In genomic region chr6:167708501-167709094, GRCh38 we compare ENCODE assay signal across 25 cellular contexts.
"Had no signal": no experiment of that assay in that cellular context is flagged by ENCODE, and none has a peak within 500 bp of the region (broad histone marks: within the 10 kb centered on the region; RNA-seq: fewer than 3 reads in every experiment).

No MANE protein-coding gene starts in this region.

- H3K27ac Mint-ChIP-seq: activated naive CD4-positive, alpha-beta T cell treated with anti-CD3 and anti-CD28 coated beads, Interleukin-2, amount 10 ng/mL, durations not matched to agents 7 days and 5 days; activated naive CD8-positive, alpha-beta T cell treated with anti-CD3 and anti-CD28 coated beads, Interleukin-2, amount 10 ng/mL, durations not matched to agents 7 days and 5 days; stimulated activated effector memory CD8-positive, alpha-beta T cell treated with anti-CD3 and anti-CD28 coated beads, Interleukin-12 subunit alpha, Interleukin-12 subunit beta, amount 100 ng/mL, for 72 hours; stimulated activated naive CD8-positive, alpha-beta T cell treated with anti-CD3 and anti-CD28 coated beads, Interleukin-15, amount 100 ng/mL, for 72 hours; T-helper 2 cell treated with Interferon-gamma antibody and Interleukin-4, amounts not matched to agents 5 μg/mL and 100 μg/mL, for 36 hours had no signal

- H3K36me3 Mint-ChIP-seq: activated naive CD4-positive, alpha-beta T cell treated with anti-CD3 and anti-CD28 coated beads, Interleukin-2, amount 10 ng/mL, durations not matched to agents 7 days and 5 days; activated naive CD8-positive, alpha-beta T cell treated with anti-CD3 and anti-CD28 coated beads, Interleukin-2, amount 10 ng/mL, durations not matched to agents 7 days and 5 days; brain; naive thymus-derived CD4-positive, alpha-beta T cell; stimulated activated effector memory CD8-positive, alpha-beta T cell treated with anti-CD3 and anti-CD28 coated beads, Interleukin-12 subunit alpha, Interleukin-12 subunit beta, amount 100 ng/mL, for 72 hours had no signal

- H3K9me3 Mint-ChIP-seq: activated naive CD4-positive, alpha-beta T cell treated with anti-CD3 and anti-CD28 coated beads, Interleukin-2, amount 10 ng/mL, durations not matched to agents 7 days and 5 days; activated naive CD8-positive, alpha-beta T cell treated with anti-CD3 and anti-CD28 coated beads, Interleukin-2, amount 10 ng/mL, durations not matched to agents 7 days and 5 days; stimulated activated naive CD8-positive, alpha-beta T cell treated with anti-CD3 and anti-CD28 coated beads, Interleukin-15, amount 100 ng/mL, for 72 hours; T-helper 2 cell treated with Interferon-gamma antibody and Interleukin-4, amounts not matched to agents 5 μg/mL and 100 μg/mL, for 36 hours had no signal

- H3K4me3 ChIP-seq: ascending aorta, esophagus muscularis mucosa, right lobe of liver, upper lobe of right lung had no signal

- H3K4me3 Mint-ChIP-seq: activated naive CD4-positive, alpha-beta T cell treated with anti-CD3 and anti-CD28 coated beads, Interleukin-2, amount 10 ng/mL, durations not matched to agents 7 days and 5 days; activated naive CD8-positive, alpha-beta T cell treated with anti-CD3 and anti-CD28 coated beads, Interleukin-2, amount 10 ng/mL, durations not matched to agents 7 days and 5 days; brain; naive thymus-derived CD4-positive, alpha-beta T cell; stimulated activated effector memory CD8-positive, alpha-beta T cell treated with anti-CD3 and anti-CD28 coated beads, Interleukin-12 subunit alpha, Interleukin-12 subunit beta, amount 100 ng/mL, for 72 hours; stimulated activated naive CD8-positive, alpha-beta T cell treated with anti-CD3 and anti-CD28 coated beads, Interleukin-15, amount 100 ng/mL, for 72 hours; T-helper 2 cell treated with Interferon-gamma antibody and Interleukin-4, amounts not matched to agents 5 μg/mL and 100 μg/mL, for 36 hours had no signal

- H3K9me3 ChIP-seq: ascending aorta, esophagus muscularis mucosa, right lobe of liver, upper lobe of right lung had no signal

- H3K36me3 ChIP-seq: ascending aorta, esophagus muscularis mucosa, right lobe of liver, upper lobe of right lung had no signal

- ATAC-seq: foreskin keratinocyte; left ventricle myocardium superior; naive thymus-derived CD4-positive, alpha-beta T cell; right lobe of liver; stimulated activated effector memory CD8-positive, alpha-beta T cell treated with anti-CD3 and anti-CD28 coated beads, Interleukin-12 subunit alpha, Interleukin-12 subunit beta, amount 100 ng/mL, for 72 hours; stimulated activated naive CD8-positive, alpha-beta T cell treated with anti-CD3 and anti-CD28 coated beads, Interleukin-15, amount 100 ng/mL, for 72 hours; upper lobe of right lung had no signal

- H3K27me3 ChIP-seq: ascending aorta, foreskin keratinocyte, right lobe of liver, upper lobe of right lung had no signal

- H3K27ac ChIP-seq: ascending aorta, esophagus muscularis mucosa, foreskin keratinocyte, right lobe of liver, upper lobe of right lung had no signal

- H3K4me1 ChIP-seq: ascending aorta, foreskin keratinocyte, right lobe of liver had no signal

- H3K27me3 Mint-ChIP-seq: brain had no signal

- DNase-seq: activated CD4-positive, alpha-beta T cell treated with anti-CD3 and anti-CD28 coated beads for 4 hours; activated CD4-positive, alpha-beta T cell treated with anti-CD3 and anti-CD28 coated beads, Interleukin-2, amount 50 U/mL, for 4 hours; activated CD8-positive, alpha-beta memory T cell treated with anti-CD3 and anti-CD28 coated beads, Interleukin-2, amount 50 U/mL, for 4 hours; activated gamma-delta T cell; activated naive CD4-positive, alpha-beta T cell treated with anti-CD3 and anti-CD28 coated beads, Interleukin-2, amount 10 ng/mL, durations not matched to agents 7 days and 5 days; activated naive CD8-positive, alpha-beta T cell treated with anti-CD3 and anti-CD28 coated beads, Interleukin-2, amount 10 ng/mL, durations not matched to agents 7 days and 5 days; activated T-cell treated with anti-CD3 and anti-CD28 coated beads, Interleukin-2, amount 50 U/mL, for 1 hour; cortex of kidney; foreskin keratinocyte; left ventricle myocardium superior; mammary epithelial cell; midbrain; naive thymus-derived CD4-positive, alpha-beta T cell; stimulated activated CD4-positive, alpha-beta T cell treated with anti-CD3 and anti-CD28 coated beads, Interleukin-12 subunit alpha, Interleukin-12 subunit beta, amount 100 ng/mL, for 4 hours; stimulated activated CD4-positive, alpha-beta T cell treated with anti-CD3 and anti-CD28 coated beads, Interleukin-4, amount 100 ng/mL, for 24 hours; stimulated activated naive CD8-positive, alpha-beta T cell treated with anti-CD3 and anti-CD28 coated beads, Interleukin-15, amount 100 ng/mL, for 72 hours; substantia nigra; T-helper 1 cell; upper lobe of right lung had no signal
